Comparison of ENCODE assay signal across 9 cellular contexts in the genomic region with DNA sequence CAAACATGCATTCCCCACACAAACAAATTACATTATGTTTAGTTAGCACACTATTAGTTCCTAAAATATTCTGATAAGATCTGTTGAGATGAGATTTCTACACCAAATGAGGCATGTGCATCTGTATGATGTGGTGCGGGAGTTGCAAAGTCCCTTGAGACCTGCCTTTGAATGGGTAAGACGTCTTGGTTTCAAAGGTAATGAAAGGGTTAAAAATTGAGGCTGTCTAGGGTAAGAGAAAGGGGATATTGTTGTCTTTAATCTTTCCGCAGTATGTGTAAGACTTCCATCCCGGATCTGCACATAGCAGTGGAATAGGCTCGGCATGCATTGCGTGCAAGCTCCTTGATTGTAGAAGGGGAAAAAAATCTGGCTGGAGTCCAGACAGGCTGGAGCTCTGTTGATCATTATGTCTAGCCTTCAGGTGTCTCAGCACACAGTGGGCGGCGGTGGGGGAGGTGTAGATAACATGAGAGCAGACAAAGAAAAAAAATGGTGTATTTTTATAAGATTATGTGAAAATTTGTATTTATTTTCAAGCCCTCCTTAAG.
DNase-seq lines count a peak whose midpoint lies in the region; ATAC-seq and TF ChIP-seq lines count a peak whose summit lies in the region.
"Had no signal": no experiment of that assay in that cellular context is flagged by ENCODE, and none has a peak within 500 bp of the region (broad histone marks: within the 10 kb centered on the region; RNA-seq: fewer than 3 reads in every experiment).

No MANE protein-coding gene starts in this region.

- H3K4me3 Mint-ChIP-seq in CD4-positive, alpha-beta memory T cell: no peak overlapping the region
- no peak overlapping the region for H3K4me3 Mint-ChIP-seq in activated T-helper 1 cell treated with anti-CD3 and anti-CD28 coated beads, Interleukin-12 subunit alpha, Interleukin-12 subunit beta, Interleukin-2, Interleukin-4 antibody, amounts not matched to agents 30 ng/mL and 10 ng/mL and 1 ng/mL, durations not matched to agents 14 hours and 24 hours and 36 hours
- H3K4me3 Mint-ChIP-seq in osteocyte (ENCODE audit: unreplicated experiment) (no peak overlapping the region), type B pancreatic cell (no peak overlapping the region)

- TF ChIP-seq CTCF in foreskin fibroblast (IDR thresholded peaks at IDR 0.05; ENCODE audit: low read depth, low read length) (no peak), osteocyte (IDR thresholded peaks at IDR 0.05) (no peak), type B pancreatic cell (conservative IDR thresholded peaks at IDR 0.05) (no peak)

- POLR2A ChIA-PET in CD4-positive, alpha-beta memory T cell (lab: Charles Lee; ENCODE audit: partially characterized antibody): interaction anchor here (0.8 to 3.6 kb wide), 8 partner anchors 8 to 1160 kb away, joined by 3 to 29 read pairs (median 4); partner anchors contain the start of gene DENND1B

- no peaks in the 10 kb centered on the region for H3K9me3 ChIP-seq in CD4-positive, alpha-beta memory T cell (ENCODE audit: control insufficient read depth in 1 of 2, low read length in 2 of 2)

- H3K4me3 ChIP-seq in CD4-positive, alpha-beta memory T cell (ENCODE audit: low read length in 2 of 2): peak overlapping the region; percentile 30 to 50
- H3K4me3 ChIP-seq in foreskin fibroblast (ENCODE audit: low read depth in 1 of 2, low read length in 2 of 2): peak overlapping the region; percentile 60 to 88
- H3K4me3 ChIP-seq: K562 had no signal

- peak overlapping the region; percentile 51 for H3K27ac ChIP-seq in CD4-positive, alpha-beta memory T cell (ENCODE audit: low read depth, low read length)

- no peaks in the 10 kb centered on the region for H3K36me3 Mint-ChIP-seq in CD4-positive, alpha-beta memory T cell
- H3K36me3 Mint-ChIP-seq in activated T-helper 1 cell treated with anti-CD3 and anti-CD28 coated beads, Interleukin-12 subunit alpha, Interleukin-12 subunit beta, Interleukin-2, Interleukin-4 antibody, amounts not matched to agents 30 ng/mL and 10 ng/mL and 1 ng/mL, durations not matched to agents 14 hours and 24 hours and 36 hours (ENCODE audit: low read depth): peaks cover 10% of the 10 kb centered on the region
- H3K36me3 Mint-ChIP-seq in osteocyte (ENCODE audit: unreplicated experiment): peaks cover 9% of the 10 kb centered on the region
- H3K36me3 Mint-ChIP-seq in type B pancreatic cell: no peaks in the 10 kb centered on the region

- no peaks in the 10 kb centered on the region for H3K27me3 ChIP-seq in CD4-positive, alpha-beta memory T cell (ENCODE audit: insufficient read depth, low read length)

- intact Hi-C loops in CD4-positive, alpha-beta memory T cell (cut with micrococcal nuclease): loop anchor here (1.0 to 10.0 kb wide), 5 partner anchors 15 to 1031 kb away; partner anchors contain the start of gene C1orf53
- intact Hi-C loops in activated T-helper 1 cell treated with anti-CD3 and anti-CD28 coated beads, Interleukin-12 subunit alpha, Interleukin-12 subunit beta, Interleukin-2, Interleukin-4 antibody, amounts not matched to agents 30 ng/mL and 10 ng/mL and 1 ng/mL, durations not matched to agents 14 hours and 24 hours and 36 hours (cut with micrococcal nuclease): loop anchor here (1.0 to 5.0 kb wide), 4 partner anchors 154 to 778 kb away; partner anchors contain the start of gene NEK7

- ATAC-seq in GM21423 (IDR thresholded peaks at IDR 0.05; ENCODE audit: unreplicated experiment): peak; percentile 54
- ATAC-seq: K562 had no signal

- peak in 3 of 5 donors; percentile 31 to 80 (median 35) for DNase-seq in CD4-positive, alpha-beta memory T cell
- DNase-seq in HuH-7 (ENCODE audit: low spot score) (peak; percentile 27), OCI-M1 (lab: John Stamatoyannopoulos, UW) (peak; percentile 96), foreskin fibroblast (peak; percentile 97 to 98), osteocyte (ENCODE audit: extremely low spot score, unreplicated experiment) (peak; percentile 90), type B pancreatic cell (ENCODE audit: extremely low spot score, unreplicated experiment) (peak; percentile 79)
- DNase-seq in activated T-helper 1 cell treated with anti-CD3 and anti-CD28 coated beads, Interleukin-12 subunit alpha, Interleukin-12 subunit beta, Interleukin-2, Interleukin-4 antibody, amounts not matched to agents 30 ng/mL and 10 ng/mL and 1 ng/mL, durations not matched to agents 14 hours and 24 hours and 36 hours (ENCODE audit: low spot score): peak; percentile 33

- no peak overlapping the region for H3K27ac Mint-ChIP-seq in CD4-positive, alpha-beta memory T cell
- H3K27ac Mint-ChIP-seq in activated T-helper 1 cell treated with anti-CD3 and anti-CD28 coated beads, Interleukin-12 subunit alpha, Interleukin-12 subunit beta, Interleukin-2, Interleukin-4 antibody, amounts not matched to agents 30 ng/mL and 10 ng/mL and 1 ng/mL, durations not matched to agents 14 hours and 24 hours and 36 hours: no peak overlapping the region
- H3K27ac Mint-ChIP-seq in osteocyte (ENCODE audit: unreplicated experiment) (no peak overlapping the region), type B pancreatic cell (no peak overlapping the region)

- no peaks in the 10 kb centered on the region for H3K36me3 ChIP-seq in CD4-positive, alpha-beta memory T cell (ENCODE audit: insufficient read depth, low read length)

- H3K9me3 Mint-ChIP-seq in CD4-positive, alpha-beta memory T cell: peaks cover 0 to under 1% (median 0%) of the 10 kb centered on the region in 8 donors
- peaks cover 1% of the 10 kb centered on the region for H3K9me3 Mint-ChIP-seq in activated T-helper 1 cell treated with anti-CD3 and anti-CD28 coated beads, Interleukin-12 subunit alpha, Interleukin-12 subunit beta, Interleukin-2, Interleukin-4 antibody, amounts not matched to agents 30 ng/mL and 10 ng/mL and 1 ng/mL, durations not matched to agents 14 hours and 24 hours and 36 hours
- no peaks in the 10 kb centered on the region for H3K9me3 Mint-ChIP-seq in osteocyte (ENCODE audit: unreplicated experiment)
- no peaks in the 10 kb centered on the region for H3K9me3 Mint-ChIP-seq in type B pancreatic cell

- H3K27me3 Mint-ChIP-seq in CD4-positive, alpha-beta memory T cell: no peaks in the 10 kb centered on the region
- no peaks in the 10 kb centered on the region for H3K27me3 Mint-ChIP-seq in activated T-helper 1 cell treated with anti-CD3 and anti-CD28 coated beads, Interleukin-12 subunit alpha, Interleukin-12 subunit beta, Interleukin-2, Interleukin-4 antibody, amounts not matched to agents 30 ng/mL and 10 ng/mL and 1 ng/mL, durations not matched to agents 14 hours and 24 hours and 36 hours (ENCODE audit: insufficient read depth)
- H3K27me3 Mint-ChIP-seq in osteocyte (ENCODE audit: unreplicated experiment) (no peaks in the 10 kb centered on the region), type B pancreatic cell (no peaks in the 10 kb centered on the region)

- CTCF ChIA-PET in CD4-positive, alpha-beta memory T cell (lab: Charles Lee; ENCODE audit: partially characterized antibody): interaction anchor here (1.1 to 1.8 kb wide), 4 partner anchors 18 to 188 kb away, joined by 3 to 4 read pairs (median 4); no protein-coding TSS in a partner anchor

- peaks cover 52% of the 10 kb centered on the region for H3K4me1 ChIP-seq in CD4-positive, alpha-beta memory T cell (ENCODE audit: insufficient read depth, low read length)

- peaks cover 16 to 24% (median 22%) of the 10 kb centered on the region in 4 donors for H3K4me1 Mint-ChIP-seq in CD4-positive, alpha-beta memory T cell
- H3K4me1 Mint-ChIP-seq in activated T-helper 1 cell treated with anti-CD3 and anti-CD28 coated beads, Interleukin-12 subunit alpha, Interleukin-12 subunit beta, Interleukin-2, Interleukin-4 antibody, amounts not matched to agents 30 ng/mL and 10 ng/mL and 1 ng/mL, durations not matched to agents 14 hours and 24 hours and 36 hours (ENCODE audit: low read depth): peaks cover 39% of the 10 kb centered on the region
- H3K4me1 Mint-ChIP-seq in osteocyte (ENCODE audit: unreplicated experiment) (peaks cover 28% of the 10 kb centered on the region), type B pancreatic cell (ENCODE audit: unreplicated experiment) (peaks cover 24% of the 10 kb centered on the region)

Comparison
In these comparisons a context has a peak if more than half of its experiments do, and no peak if none do; other contexts are left out.
1. Peak in every context shown above with its lines: DNase-seq, ATAC-seq, H3K4me3 ChIP-seq and H3K27ac ChIP-seq.
2. DNase-seq: peak in every context shown above with its lines; median percentile 98 in foreskin fibroblast; 96 in OCI-M1; 90 in osteocyte; 79 in type B pancreatic cell; 35 in CD4-positive, alpha-beta memory T cell; 33 in activated T-helper 1 cell treated with anti-CD3 and anti-CD28 coated beads, Interleukin-12 subunit alpha, Interleukin-12 subunit beta, Interleukin-2, Interleukin-4 antibody, amounts not matched to agents 30 ng/mL and 10 ng/mL and 1 ng/mL, durations not matched to agents 14 hours and 24 hours and 36 hours; 27 in HuH-7.